1 cellular context compared by ENCODE assay signal in genomic region chr4:168318266-168318895, GRCh38.
TF ChIP-seq lines count a peak whose summit lies in the region.

TSS of gene DDX60 (minus strand) at chr4:168318752. CDS start at chr4:168311259, 7,493 bp downstream.

TF ChIP-seq in HCT116, 20 proteins besides CTCF, POLR2A, EP300 and RAD21 (continued from another document):
- TF ChIP-seq, protein P1, sequence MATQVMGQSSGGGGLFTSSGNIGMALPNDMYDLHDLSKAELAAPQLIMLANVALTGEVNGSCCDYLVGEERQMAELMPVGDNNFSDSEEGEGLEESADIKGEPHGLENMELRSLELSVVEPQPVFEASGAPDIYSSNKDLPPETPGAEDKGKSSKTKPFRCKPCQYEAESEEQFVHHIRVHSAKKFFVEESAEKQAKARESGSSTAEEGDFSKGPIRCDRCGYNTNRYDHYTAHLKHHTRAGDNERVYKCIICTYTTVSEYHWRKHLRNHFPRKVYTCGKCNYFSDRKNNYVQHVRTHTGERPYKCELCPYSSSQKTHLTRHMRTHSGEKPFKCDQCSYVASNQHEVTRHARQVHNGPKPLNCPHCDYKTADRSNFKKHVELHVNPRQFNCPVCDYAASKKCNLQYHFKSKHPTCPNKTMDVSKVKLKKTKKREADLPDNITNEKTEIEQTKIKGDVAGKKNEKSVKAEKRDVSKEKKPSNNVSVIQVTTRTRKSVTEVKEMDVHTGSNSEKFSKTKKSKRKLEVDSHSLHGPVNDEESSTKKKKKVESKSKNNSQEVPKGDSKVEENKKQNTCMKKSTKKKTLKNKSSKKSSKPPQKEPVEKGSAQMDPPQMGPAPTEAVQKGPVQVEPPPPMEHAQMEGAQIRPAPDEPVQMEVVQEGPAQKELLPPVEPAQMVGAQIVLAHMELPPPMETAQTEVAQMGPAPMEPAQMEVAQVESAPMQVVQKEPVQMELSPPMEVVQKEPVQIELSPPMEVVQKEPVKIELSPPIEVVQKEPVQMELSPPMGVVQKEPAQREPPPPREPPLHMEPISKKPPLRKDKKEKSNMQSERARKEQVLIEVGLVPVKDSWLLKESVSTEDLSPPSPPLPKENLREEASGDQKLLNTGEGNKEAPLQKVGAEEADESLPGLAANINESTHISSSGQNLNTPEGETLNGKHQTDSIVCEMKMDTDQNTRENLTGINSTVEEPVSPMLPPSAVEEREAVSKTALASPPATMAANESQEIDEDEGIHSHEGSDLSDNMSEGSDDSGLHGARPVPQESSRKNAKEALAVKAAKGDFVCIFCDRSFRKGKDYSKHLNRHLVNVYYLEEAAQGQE (IDR thresholded peaks at IDR 0.05; ENCODE audit: low read depth) = no peak
- TF ChIP-seq YY1 (IDR thresholded peaks at IDR 0.05; ENCODE audit: extremely low read depth, insufficient replicate concordance, low read depth, low read length) (no peak), CBX3 (IDR thresholded peaks at IDR 0.05; ENCODE audit: low read depth) (peak; percentile 77), EZH2phosphoT487 (IDR thresholded peaks at IDR 0.05; ENCODE audit: borderline replicate concordance) (no peak), ZNF274 (IDR thresholded peaks at IDR 0.05; ENCODE audit: low read depth, low read length) (no peak)
- TF ChIP-seq, protein P2, sequence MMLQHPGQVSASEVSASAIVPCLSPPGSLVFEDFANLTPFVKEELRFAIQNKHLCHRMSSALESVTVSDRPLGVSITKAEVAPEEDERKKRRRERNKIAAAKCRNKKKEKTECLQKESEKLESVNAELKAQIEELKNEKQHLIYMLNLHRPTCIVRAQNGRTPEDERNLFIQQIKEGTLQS (IDR thresholded peaks at IDR 0.05) = no peak
TF ChIP-seq in HCT116: peak in this region for 4.
